ENCODE assay signal across 1 cellular context in genomic region chr6:34791842-34792604, GRCh38.
TF ChIP-seq lines count a peak whose summit lies in the region.

BLTP3A (plus strand) TSS chr6:34792083; CDS start chr6:34792251, 168 bp downstream.

TF ChIP-seq in HepG2, 621 proteins besides CTCF, POLR2A, EP300 and RAD21 (continued from another document and continues in another):
- TF ChIP-seq BORCS8-MEF2B (CRISPR knock-in tag; IDR thresholded peaks at IDR 0.05) = no peak; the same call in 1 of the 2 replicates
- no peak for TF ChIP-seq ATF1 (CRISPR knock-in tag; IDR thresholded peaks at IDR 0.05)
- TF ChIP-seq ZNF33A (CRISPR knock-in tag; IDR thresholded peaks at IDR 0.05; ENCODE audit: borderline replicate concordance) = no peak
- TF ChIP-seq ZNF768 (CRISPR knock-in tag; IDR thresholded peaks at IDR 0.05) = peak; percentile 75; the same call in 1 of the 2 replicates
- peak; percentile 62; the same call in 1 of the 2 replicates for TF ChIP-seq ZNF317 (CRISPR knock-in tag; IDR thresholded peaks at IDR 0.05)
- TF ChIP-seq FUBP1 (CRISPR knock-in tag; IDR thresholded peaks at IDR 0.05; ENCODE audit: borderline replicate concordance) = no peak
- TF ChIP-seq TBP (CRISPR knock-in tag; IDR thresholded peaks at IDR 0.05) = no peak
- no peak for TF ChIP-seq ZSCAN5A (CRISPR knock-in tag; IDR thresholded peaks at IDR 0.05; ENCODE audit: borderline replicate concordance)
- TF ChIP-seq DRAP1 (CRISPR knock-in tag; IDR thresholded peaks at IDR 0.05) = no peak
- peak; percentile 36; the same call in 1 of the 2 replicates for TF ChIP-seq ZNF710 (CRISPR knock-in tag; IDR thresholded peaks at IDR 0.05; ENCODE audit: borderline replicate concordance)
- TF ChIP-seq SMYD3 (CRISPR knock-in tag; IDR thresholded peaks at IDR 0.05) = peak; percentile 1; the same call in 1 of the 2 replicates
- TF ChIP-seq KDM6A (CRISPR knock-in tag; IDR thresholded peaks at IDR 0.05; ENCODE audit: low read depth) = no peak
- no peak; the same call in none of the 2 replicates for TF ChIP-seq E2F1 (CRISPR knock-in tag; IDR thresholded peaks at IDR 0.05)
- TF ChIP-seq AHR (CRISPR knock-in tag; IDR thresholded peaks at IDR 0.05) = peak; percentile 17; the same call in 1 of the 2 replicates
- TF ChIP-seq HNRNPH1 (optimal IDR thresholded peaks at IDR 0.05; ENCODE audit: low read depth, low read length) = no peak
- no peak for TF ChIP-seq TBX3 (IDR thresholded peaks at IDR 0.05; ENCODE audit: borderline replicate concordance)
- TF ChIP-seq ZNF121 (CRISPR knock-in tag; IDR thresholded peaks at IDR 0.05) = 0 out of 2 replicates have a peak, but pooled peaks have one; percentile 29
- TF ChIP-seq IRF1 (CRISPR knock-in tag; IDR thresholded peaks at IDR 0.05; ENCODE audit: low read depth) = no peak
- no peak for TF ChIP-seq CBX2 (IDR thresholded peaks at IDR 0.05; ENCODE audit: low read depth, low read length)
- 0 out of 2 replicates have a peak, but pooled peaks have one; percentile 68 for TF ChIP-seq CBX2 (CRISPR knock-in tag; IDR thresholded peaks at IDR 0.05; ENCODE audit: low read depth)
- TF ChIP-seq ZNF264 (CRISPR knock-in tag; IDR thresholded peaks at IDR 0.05) = no peak
- TF ChIP-seq BCL3 (CRISPR knock-in tag; IDR thresholded peaks at IDR 0.05) = no peak; the same call in 1 of the 2 replicates
- no peak for TF ChIP-seq ISL2 (CRISPR knock-in tag; IDR thresholded peaks at IDR 0.05)
- TF ChIP-seq SKI (IDR thresholded peaks at IDR 0.05; ENCODE audit: partially characterized antibody) = peak; percentile 30
- peak; percentile 74; the same call in 1 of the 2 replicates for TF ChIP-seq EEA1 (CRISPR knock-in tag; IDR thresholded peaks at IDR 0.05; ENCODE audit: borderline replicate concordance)
- peak; percentile 54; the same call in 1 of the 2 replicates for TF ChIP-seq POGK (CRISPR knock-in tag; conservative IDR thresholded peaks at IDR 0.05)
- peak; percentile 42; the same call in 1 of the 2 replicates for TF ChIP-seq MXD1 (CRISPR knock-in tag; IDR thresholded peaks at IDR 0.05)
- TF ChIP-seq SALL1 (CRISPR knock-in tag; IDR thresholded peaks at IDR 0.05) = peak; percentile 32; the same call in 1 of the 2 replicates
- TF ChIP-seq HNRNPK (IDR thresholded peaks at IDR 0.05; ENCODE audit: low read depth, low read length, poor library complexity, severe bottlenecking) = peak; percentile 73
- TF ChIP-seq ZFY (CRISPR knock-in tag; IDR thresholded peaks at IDR 0.05) = peak; percentile 91
- TF ChIP-seq ADNP (CRISPR knock-in tag; IDR thresholded peaks at IDR 0.05) = no peak
- TF ChIP-seq ZFP90 (CRISPR knock-in tag; IDR thresholded peaks at IDR 0.05; ENCODE audit: borderline replicate concordance) = no peak; the same call in 1 of the 2 replicates
- TF ChIP-seq ZNF468 (CRISPR knock-in tag; IDR thresholded peaks at IDR 0.05) = no peak
- TF ChIP-seq TCF12 (IDR thresholded peaks at IDR 0.05) = no peak
- TF ChIP-seq TCF12 (CRISPR knock-in tag; IDR thresholded peaks at IDR 0.05) = peak; percentile 71; the same call in 1 of the 2 replicates
- no peak for TF ChIP-seq SOX5 (CRISPR knock-in tag; IDR thresholded peaks at IDR 0.05; ENCODE audit: borderline replicate concordance)
- TF ChIP-seq ZNF142 (CRISPR knock-in tag; IDR thresholded peaks at IDR 0.05) = no peak
- peak; percentile 85 for TF ChIP-seq TAF1 (CRISPR knock-in tag; IDR thresholded peaks at IDR 0.05)
- TF ChIP-seq ZNF678 (CRISPR knock-in tag; IDR thresholded peaks at IDR 0.05) = no peak
- no peak for TF ChIP-seq RBAK (CRISPR knock-in tag; IDR thresholded peaks at IDR 0.05)
- TF ChIP-seq FOXO1 (CRISPR knock-in tag; IDR thresholded peaks at IDR 0.05) = peak; percentile 45
- TF ChIP-seq ATF7-NPFF (CRISPR knock-in tag; IDR thresholded peaks at IDR 0.05; ENCODE audit: low read depth) = peak; percentile 82
- peak; percentile 85; the same call in 1 of the 2 replicates for TF ChIP-seq ZFP82 (CRISPR knock-in tag; IDR thresholded peaks at IDR 0.05; ENCODE audit: borderline replicate concordance)
- TF ChIP-seq ZFP91 (CRISPR knock-in tag; IDR thresholded peaks at IDR 0.05; ENCODE audit: borderline replicate concordance) = peak; percentile 59; the same call in 1 of the 2 replicates
